In the genomic region with DNA sequence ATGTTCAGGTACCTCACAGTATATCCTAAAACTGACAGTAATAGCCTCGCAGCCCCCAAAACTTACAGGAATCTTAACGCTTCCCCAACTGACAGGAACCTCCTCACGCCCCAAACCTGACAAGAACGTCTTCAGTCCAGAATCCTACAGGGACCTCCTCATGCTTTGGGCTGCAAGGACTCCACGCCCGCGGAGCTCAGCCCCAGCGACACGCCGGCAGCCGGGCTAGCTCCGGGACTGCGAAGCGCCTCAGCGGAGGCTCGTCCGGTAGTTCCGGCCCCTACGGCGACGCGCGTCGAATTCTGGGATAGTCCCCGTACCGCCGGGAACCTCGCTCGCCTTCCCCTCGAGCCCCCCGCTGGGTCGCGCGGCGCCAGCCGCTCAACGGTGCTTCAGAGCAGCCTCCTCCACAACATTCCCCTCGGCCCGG, we compare ENCODE assay signal across 8 cellular contexts. TPM values are rescaled to one million over a fixed set of nuclear protein-coding genes. Genes with fewer than 3 reads are reported as not detected.
DNase-seq lines count a peak whose midpoint lies in the region; ATAC-seq and TF ChIP-seq lines count a peak whose summit lies in the region.

No MANE protein-coding gene starts in this region.

- TF ChIP-seq EP300 in neural cell (conservative IDR thresholded peaks at IDR 0.05; ENCODE audit: poor library complexity, severe bottlenecking), result no peak

- peaks cover 21% of the 10 kb centered on the region for H3K4me1 Mint-ChIP-seq in activated T-cell treated with anti-CD3 and anti-CD28 coated beads, Interleukin-2, amount 50 U/mL, for 72 hours (ENCODE audit: low read depth)

- H3K79me2 ChIP-seq in Loucy (ENCODE audit: insufficient read depth, low read length) (peaks cover 12% of the 10 kb centered on the region), neural cell (replicated peaks; ENCODE audit: insufficient read depth, low read length) (no peaks in the 10 kb centered on the region)

- H3K9me3 Mint-ChIP-seq in activated T-cell treated with anti-CD3 and anti-CD28 coated beads, Interleukin-2, amount 50 U/mL, for 72 hours, result no peaks in the 10 kb centered on the region

- intact Hi-C loops in uterus (cut with DNase I; ENCODE audit: low total_unique reads), result no loop called here

- H4K20me1 ChIP-seq in Loucy (ENCODE audit: insufficient read depth, low read length, poor library complexity, severe bottlenecking) (no peaks in the 10 kb centered on the region), neural cell (ENCODE audit: insufficient read depth) (no peaks in the 10 kb centered on the region)

- H3K4me3 Mint-ChIP-seq in activated T-cell treated with anti-CD3 and anti-CD28 coated beads, Interleukin-2, amount 50 U/mL, for 72 hours, result peak overlapping the region; percentile 86 to 99

- peak; percentile 34 for ATAC-seq in GM21723 (IDR thresholded peaks at IDR 0.05; ENCODE audit: unreplicated experiment)
- ATAC-seq in activated T-cell treated with anti-CD3 and anti-CD28 coated beads, Interleukin-2, amount 50 U/mL, for 72 hours (replicated peaks in 1 of 2), result peak; percentile 21 to 35

- H3K4me2 ChIP-seq in Loucy (ENCODE audit: low read depth, low read length, poor library complexity, severe bottlenecking) (peak overlapping the region; percentile 90), neural cell (ENCODE audit: low read length) (no peak overlapping the region)

- peaks cover 11% of the 10 kb centered on the region for H3K4me1 ChIP-seq in Loucy (ENCODE audit: insufficient read depth, low read length, poor library complexity, severe bottlenecking)
- no peaks in the 10 kb centered on the region for H3K4me1 ChIP-seq in uterus

- peak; percentile 79 for DNase-seq in DMS 273 (lab: John Stamatoyannopoulos, UW; ENCODE audit: unreplicated experiment)
- no peak for DNase-seq in DMS 273 treated with DMSO at 0.1 percent for 48 hours (lab: John Stamatoyannopoulos, UW)
- peak; percentile 34 to 36 for DNase-seq in activated T-cell treated with anti-CD3 and anti-CD28 coated beads, Interleukin-2, amount 50 U/mL, for 72 hours
- DNase-seq in fibroblast of peridontal ligament (ENCODE audit: extremely low read depth), result peak; percentile 8
- peak in 1 of 2 donors; percentile 11 for DNase-seq in uterus

- H3K36me3 Mint-ChIP-seq in activated T-cell treated with anti-CD3 and anti-CD28 coated beads, Interleukin-2, amount 50 U/mL, for 72 hours (ENCODE audit: insufficient read depth in 2 of 2), result peaks cover 6 to 9% of the 10 kb centered on the region in 2 donors

- H3K27me3 ChIP-seq in Loucy (ENCODE audit: insufficient read depth, low read length, poor library complexity, severe bottlenecking) (no peaks in the 10 kb centered on the region), neural cell (ENCODE audit: insufficient read depth, low read depth, low read length) (no peaks in the 10 kb centered on the region), uterus (no peaks in the 10 kb centered on the region)

- TF ChIP-seq POLR2A in uterus (IDR thresholded peaks at IDR 0.05), result no peak

- no peak for TF ChIP-seq CTCF in Loucy (conservative IDR thresholded peaks at IDR 0.05; ENCODE audit: low read length)
- no peak for TF ChIP-seq CTCF in neural cell (IDR thresholded peaks at IDR 0.05; ENCODE audit: poor library complexity, severe bottlenecking)
- no peak for TF ChIP-seq CTCF in uterus (IDR thresholded peaks at IDR 0.05)

- H3K9ac ChIP-seq in Loucy (ENCODE audit: low read depth, low read length, poor library complexity, severe bottlenecking) (peak overlapping the region; percentile 88), neural cell (ENCODE audit: low read length) (peak overlapping the region; percentile 79)

- H3K36me3 ChIP-seq in Loucy (ENCODE audit: insufficient read depth, low read length), result no peaks in the 10 kb centered on the region
- no peaks in the 10 kb centered on the region for H3K36me3 ChIP-seq in neural cell (ENCODE audit: insufficient read depth, low read length)
- H3K36me3 ChIP-seq in uterus, result no peaks in the 10 kb centered on the region

- no peaks in the 10 kb centered on the region for H3F3A ChIP-seq in Loucy (ENCODE audit: low read depth)
- peaks cover 5% of the 10 kb centered on the region for H3F3A ChIP-seq in neural cell (ENCODE audit: insufficient read depth, low read length, poor library complexity, severe bottlenecking)

- H3K9me2 ChIP-seq in Loucy (replicated peaks; ENCODE audit: low read depth, low read length) (no peaks in the 10 kb centered on the region), neural cell (ENCODE audit: insufficient read depth, low read length) (no peaks in the 10 kb centered on the region)

- peak overlapping the region; percentile 89 for H2AFZ ChIP-seq in Loucy (ENCODE audit: low read length)
- peak overlapping the region; percentile 40 for H2AFZ ChIP-seq in neural cell (ENCODE audit: low read depth, low read length)

- peak overlapping the region; percentile 95 for H3K27ac Mint-ChIP-seq in activated T-cell treated with anti-CD3 and anti-CD28 coated beads, Interleukin-2, amount 50 U/mL, for 72 hours

- H3K9me3 ChIP-seq in Loucy (ENCODE audit: insufficient read depth, low read depth, low read length) (no peaks in the 10 kb centered on the region), neural cell (ENCODE audit: low read length) (no peaks in the 10 kb centered on the region), uterus (no peaks in the 10 kb centered on the region)

- H3K4me3 ChIP-seq in Loucy (ENCODE audit: low read length, poor library complexity, severe bottlenecking) (peak overlapping the region; percentile 91), neural cell (ENCODE audit: low read length) (peak overlapping the region; percentile 84), uterus (peak overlapping the region; percentile 63 to 89)

- peak overlapping the region; percentile 86 for H3K27ac ChIP-seq in neural cell (ENCODE audit: low read length)
- peak overlapping the region; percentile 94 to 97 for H3K27ac ChIP-seq in uterus

- no peak for TF ChIP-seq RAD21 in neural cell (conservative IDR thresholded peaks at IDR 0.05)

- H3K27me3 Mint-ChIP-seq in activated T-cell treated with anti-CD3 and anti-CD28 coated beads, Interleukin-2, amount 50 U/mL, for 72 hours (ENCODE audit: low read depth), result no peaks in the 10 kb centered on the region

TF ChIP-seq in neural cell, 6 proteins besides CTCF, POLR2A, EP300 and RAD21:
- TF ChIP-seq TAF1 (IDR thresholded peaks at IDR 0.05; ENCODE audit: low read depth) (no peak), POLR2AphosphoS5 (IDR thresholded peaks at IDR 0.05) (no peak)

RNA-seq across cellular contexts. Expression of gene PHF8, which starts 0.6 kb away (rescaled TPM):
- total RNA-seq in activated T-cell treated with anti-CD3 and anti-CD28 coated beads, Interleukin-2, amount 50 U/mL, for 72 hours, result 10 to 100 TPM; 53.6 to 59.7 TPM
- polyA plus RNA-seq in neural cell, result 9.8 and 10.2 TPM in 2 replicates
- polyA minus RNA-seq in neural cell, result 41.1 and 42.6 TPM in 2 replicates
- total RNA-seq in uterus, result 10 to 100 TPM in 3 of 4 donors, 1 to 10 TPM in 1; 7.1 to 52.8 (median 36.2) TPM
